In genomic region chr16:4261557-4262172, GRCh38 we compare ENCODE assay signal across 9 cellular contexts. TPM values are rescaled to one million over a fixed set of nuclear protein-coding genes. Genes with fewer than 3 reads are reported as not detected.
DNase-seq lines count a peak whose midpoint lies in the region; ATAC-seq and TF ChIP-seq lines count a peak whose summit lies in the region.
"Had no signal": no experiment of that assay in that cellular context is flagged by ENCODE, and none has a peak within 500 bp of the region (broad histone marks: within the 10 kb centered on the region; RNA-seq: fewer than 3 reads in every experiment).

No MANE protein-coding gene starts in this region.

- H3K56ac ChIP-seq in mesendoderm (ENCODE audit: low read length): no peak overlapping the region

- TF ChIP-seq POLR2A in Peyer's patch (IDR thresholded peaks at IDR 0.05) (no peak), body of pancreas (IDR thresholded peaks at IDR 0.05) (no peak)

- H2BK15ac ChIP-seq in mesendoderm (replicated peaks; ENCODE audit: low read depth): no peak overlapping the region

- peaks cover 0 to 9% (median 0%) of the 10 kb centered on the region in 3 donors for H3K36me3 ChIP-seq in Peyer's patch
- peaks cover 0 to 6% of the 10 kb centered on the region in 2 donors for H3K36me3 ChIP-seq in body of pancreas (replicated peaks in 1 of 2; ENCODE audit: insufficient read depth in 1 of 2, low read depth in 2 of 2)
- peaks cover 4% of the 10 kb centered on the region for H3K36me3 ChIP-seq in mesendoderm (ENCODE audit: control insufficient read depth, insufficient read depth, low read length)

- H2BK5ac ChIP-seq in mesendoderm (ENCODE audit: low read length): no peak overlapping the region

- no peak overlapping the region for H4K8ac ChIP-seq in mesendoderm (ENCODE audit: low read depth, low read length)

- no peaks in the 10 kb centered on the region for H3K9me3 ChIP-seq in Peyer's patch
- H3K9me3 ChIP-seq in body of pancreas: no peaks in the 10 kb centered on the region

- no peak overlapping the region for H2AK5ac ChIP-seq in mesendoderm (ENCODE audit: low read length)

- H2BK120ac ChIP-seq in mesendoderm (ENCODE audit: low read depth, low read length): no peak overlapping the region

- H3K9ac ChIP-seq in mesendoderm (ENCODE audit: low read length): no peak overlapping the region
- H3K9ac ChIP-seq: BLaER1 treated with 17β-estradiol and CSF1 and Interleukin-3, amounts not matched to agents 10 nM and 100 nM had no signal

- H3K27me3 ChIP-seq in Peyer's patch (no peaks in the 10 kb centered on the region), body of pancreas (no peaks in the 10 kb centered on the region), mesendoderm (ENCODE audit: insufficient read depth, low read length, poor library complexity) (no peaks in the 10 kb centered on the region)
- H3K27me3 ChIP-seq: BLaER1 treated with 17β-estradiol and CSF1 and Interleukin-3, amounts not matched to agents 10 nM and 100 nM had no signal

- peak in 5 of 6 experiments; percentile 23 to 50 (median 42) for TF ChIP-seq CTCF in Peyer's patch (IDR thresholded peaks at IDR 0.05)
- TF ChIP-seq CTCF in body of pancreas (IDR thresholded peaks at IDR 0.05): peak in 6 of 7 experiments; percentile 27 to 41 (median 38)

- no peak overlapping the region for H3K4me2 ChIP-seq in mesendoderm (ENCODE audit: low read length)
- H3K4me2 ChIP-seq: BLaER1 treated with 17β-estradiol and CSF1 and Interleukin-3, amounts not matched to agents 10 nM and 100 nM had no signal

- ATAC-seq in body of pancreas (no peak), HG02759 (IDR thresholded peaks at IDR 0.05; ENCODE audit: unreplicated experiment) (no peak), GM18517 (IDR thresholded peaks at IDR 0.05; ENCODE audit: unreplicated experiment) (no peak)

- no peak overlapping the region for H3K4ac ChIP-seq in mesendoderm (ENCODE audit: low read depth, low read length)

- H3K79me2 ChIP-seq in mesendoderm (ENCODE audit: control insufficient read depth, insufficient read depth, low read length): peaks cover 30% of the 10 kb centered on the region

- WGBS in body of pancreas, 2 donors: 80 to 91% methylated on average over 20 to 27 of the region's 35 CpGs
- WGBS in mesendoderm (ENCODE audit: extremely low coverage, insufficient coverage, low lambda C conversion rate): no CpG with 5 or more reads among the region's 35 CpGs

- no peak overlapping the region for H3K18ac ChIP-seq in mesendoderm (ENCODE audit: low read length)

- H4K5ac ChIP-seq in mesendoderm (ENCODE audit: low read length): no peak overlapping the region

- peak; percentile 24 for DNase-seq in NCI-H146 (lab: John Stamatoyannopoulos, UW)
- DNase-seq in NCI-H146 treated with DMSO at 0.1 percent for 48 hours (lab: John Stamatoyannopoulos, UW; ENCODE audit: unreplicated experiment): no peak
- DNase-seq in Peyer's patch: no peak
- DNase-seq in body of pancreas: peak; percentile 19 to 34 (median 32)
- DNase-seq in mesendoderm: peak; percentile 83
- no peak for DNase-seq in NCI-H128 (lab: John Stamatoyannopoulos, UW; ENCODE audit: unreplicated experiment)

- H3K23ac ChIP-seq in mesendoderm (ENCODE audit: low read length): no peak overlapping the region

- H3K4me1 ChIP-seq in Peyer's patch (peaks cover 0 to 9% (median 4%) of the 10 kb centered on the region in 4 donors), body of pancreas (peaks cover 44% of the 10 kb centered on the region), mesendoderm (ENCODE audit: control insufficient read depth, low read depth, low read length) (peaks cover 2% of the 10 kb centered on the region)

- intact Hi-C loops in body of pancreas (cut with DNase I): no loop called here

- no peak overlapping the region for H3K4me3 ChIP-seq in Peyer's patch
- no peak overlapping the region for H3K4me3 ChIP-seq in body of pancreas
- no peak overlapping the region for H3K4me3 ChIP-seq in mesendoderm (ENCODE audit: low read length)
- H3K4me3 ChIP-seq: BLaER1 treated with 17β-estradiol and CSF1 and Interleukin-3, amounts not matched to agents 10 nM and 100 nM had no signal

- peaks cover 19% of the 10 kb centered on the region for H3K79me1 ChIP-seq in mesendoderm (ENCODE audit: low read length)

- H3K27ac ChIP-seq in Peyer's patch (no peak overlapping the region), body of pancreas (peak overlapping the region in 1 of 4 donors; percentile 28), mesendoderm (ENCODE audit: low read depth, low read length) (no peak overlapping the region)
- H3K27ac ChIP-seq: BLaER1 treated with 17β-estradiol and CSF1 and Interleukin-3, amounts not matched to agents 10 nM and 100 nM had no signal

RNA-seq across cellular contexts. Expression of gene TFAP4, which starts 11.2 kb away (rescaled TPM):
- total RNA-seq in Peyer's patch (10 to 100 TPM in 1 of 4 donors, 1 to 10 TPM in 3; 7.5 to 20.6 (median 8.9) TPM), body of pancreas (10 to 100 TPM in 1 of 2 donors, 1 to 10 TPM in 1; 8.3 to 18.8 TPM)
- polyA plus RNA-seq in mesendoderm (2013, experiment 1 of 2): 20.3 TPM
- polyA plus RNA-seq in mesendoderm (2013, experiment 2 of 2): 21.0 TPM

RNA-seq across cellular contexts. Expression of gene SRL, which starts 19.8 kb away (rescaled TPM):
- total RNA-seq in Peyer's patch (1 to 10 TPM in 1 of 4 donors, under 1 TPM in 3; 0.35 to 1.7 (median 0.63) TPM), body of pancreas (not detected)
- polyA plus RNA-seq in mesendoderm (2013, experiment 1 of 2): 0.07 TPM
- polyA plus RNA-seq in mesendoderm (2013, experiment 2 of 2): 0.06 TPM

RNA-seq across cellular contexts. Expression of gene GLIS2, which starts 54.2 kb away (rescaled TPM):
- total RNA-seq in Peyer's patch (1 to 10 TPM in 3 of 4 donors, under 1 TPM in 1; 0.35 to 3.3 (median 1.7) TPM), body of pancreas (1 to 10 TPM; 6.0 to 6.3 TPM)
- 6.2 TPM for polyA plus RNA-seq in mesendoderm (2013, experiment 1 of 2)
- polyA plus RNA-seq in mesendoderm (2013, experiment 2 of 2): 6.5 TPM

Comparison
In these comparisons a context has a peak if more than half of its experiments do, and no peak if none do; other contexts are left out.
1. DNase-seq: peak in NCI-H146 (single experiment), body of pancreas (4 of 4) and mesendoderm (single experiment); none in NCI-H146 treated with DMSO at 0.1 percent for 48 hours (single experiment), Peyer's patch (0 of 3) and NCI-H128 (single experiment).